In the genomic region with DNA sequence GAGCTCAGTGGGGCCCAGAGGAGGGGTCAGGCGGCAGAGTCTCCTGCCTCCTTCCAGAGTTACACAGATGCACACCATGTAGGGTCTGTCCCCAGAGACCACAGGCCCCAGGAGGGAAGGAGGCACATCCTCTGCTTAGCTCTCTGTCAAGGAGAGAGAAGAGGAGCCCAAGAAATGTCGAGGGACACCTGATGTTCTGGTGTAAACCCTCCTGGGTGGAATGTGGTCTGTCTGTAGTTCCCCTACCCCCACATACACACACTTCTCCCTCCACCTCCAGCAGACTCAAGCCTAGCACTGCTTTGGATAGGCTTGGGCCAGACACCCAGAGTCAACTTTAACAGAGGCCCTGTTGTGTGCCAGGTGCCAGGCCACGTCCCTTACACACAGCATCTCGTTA, we compare ENCODE assay signal across 30 cellular contexts.
"Had no signal": no experiment of that assay in that cellular context is flagged by ENCODE, and none has a peak within 500 bp of the region (broad histone marks: within the 10 kb centered on the region; RNA-seq: fewer than 3 reads in every experiment).

No MANE protein-coding gene starts in this region.

- H3K4me1 ChIP-seq: heart left ventricle, parathyroid adenoma, right atrium auricular region had no signal

- ATAC-seq: esophagus mucosa, heart left ventricle, T-cell had no signal

- FAIRE-seq: kidney, urothelium cell line had no signal

- H3K36me3 ChIP-seq: right atrium auricular region, thoracic aorta had no signal

- H3K27ac ChIP-seq: heart left ventricle, parathyroid adenoma, right atrium auricular region, thoracic aorta had no signal

- H3K9me3 ChIP-seq: heart left ventricle, right atrium auricular region, thoracic aorta had no signal

- H2AFZ ChIP-seq: parathyroid adenoma had no signal

- H3K4me1 Mint-ChIP-seq: central memory CD8-positive, alpha-beta T cell; endodermal cell; naive B cell; T-cell had no signal

- H3K9me3 Mint-ChIP-seq: activated CD4-positive, alpha-beta memory T cell treated with anti-CD3 and anti-CD28 coated beads for 36 hours; central memory CD8-positive, alpha-beta T cell; dendritic cell treated with granulocyte-macrophage colony-stimulating factor and Interleukin-4, amounts not matched to agents 40 ng/mL and 50 ng/mL, for 4 days; endodermal cell; immature natural killer cell; mesothelial cell of epicardium; naive B cell; neural crest cell; T-cell; T-helper 2 cell treated with Interferon-gamma antibody and Interleukin-4, amounts not matched to agents 5 μg/mL and 100 μg/mL, for 36 hours had no signal

- H3K4me3 ChIP-seq: heart left ventricle, right atrium auricular region, smooth muscle cell, thoracic aorta had no signal

- H3K27me3 Mint-ChIP-seq: activated CD4-positive, alpha-beta memory T cell treated with anti-CD3 and anti-CD28 coated beads for 36 hours; central memory CD8-positive, alpha-beta T cell; dendritic cell treated with granulocyte-macrophage colony-stimulating factor and Interleukin-4, amounts not matched to agents 40 ng/mL and 50 ng/mL, for 4 days; naive B cell; T-cell had no signal

- H3K27me3 ChIP-seq: heart left ventricle, right atrium auricular region had no signal

- H3K4me3 Mint-ChIP-seq: activated CD4-positive, alpha-beta memory T cell treated with anti-CD3 and anti-CD28 coated beads for 36 hours; central memory CD8-positive, alpha-beta T cell; dendritic cell treated with granulocyte-macrophage colony-stimulating factor and Interleukin-4, amounts not matched to agents 40 ng/mL and 50 ng/mL, for 4 days; endodermal cell; immature natural killer cell; mesothelial cell of epicardium; naive B cell; neural crest cell; T-cell; T-helper 2 cell treated with Interferon-gamma antibody and Interleukin-4, amounts not matched to agents 5 μg/mL and 100 μg/mL, for 36 hours had no signal

- DNase-seq: activated CD4-positive, alpha-beta memory T cell treated with anti-CD3 and anti-CD28 coated beads for 36 hours; activated CD4-positive, alpha-beta T cell treated with anti-CD3 and anti-CD28 coated beads for 4 hours; activated effector memory CD4-positive, alpha-beta T cell treated with anti-CD3 and anti-CD28 coated beads, Interleukin-2, amount 50 U/mL, for 16 hours; activated naive CD4-positive, alpha-beta T cell treated with anti-CD3 and anti-CD28 coated beads, Interleukin-2, amount 50 U/mL, for 16 hours; activated T-cell treated with anti-CD3 and anti-CD28 coated beads, Interleukin-2, amount 50 U/mL, for 48 hours; foreskin fibroblast; heart left ventricle; hypothalamus; immature natural killer cell; naive B cell; occipital lobe; stimulated activated CD4-positive, alpha-beta T cell treated with anti-CD3 and anti-CD28 coated beads, Interleukin-1b, Interleukin-23, amount 100 ng/mL, for 48 hours; stimulated activated CD4-positive, alpha-beta T cell treated with anti-CD3 and anti-CD28 coated beads, Interleukin-4, amount 100 ng/mL, for 4 hours; stimulated activated CD8-positive, alpha-beta memory T cell treated with anti-CD3 and anti-CD28 coated beads, Interleukin-4, amount 100 ng/mL, for 48 hours; stimulated activated naive CD4-positive, alpha-beta T cell treated with Interleukin-2 at 50 U/mL for 16 hours; T-cell; trophoblast cell had no signal

- H3K4me2 ChIP-seq: smooth muscle cell had no signal

- H3K79me2 ChIP-seq: parathyroid adenoma had no signal

- H3K9ac ChIP-seq: parathyroid adenoma had no signal

- H3K27ac Mint-ChIP-seq: activated CD4-positive, alpha-beta memory T cell treated with anti-CD3 and anti-CD28 coated beads for 36 hours; dendritic cell treated with granulocyte-macrophage colony-stimulating factor and Interleukin-4, amounts not matched to agents 40 ng/mL and 50 ng/mL, for 4 days; endodermal cell; mesothelial cell of epicardium; T-helper 2 cell treated with Interferon-gamma antibody and Interleukin-4, amounts not matched to agents 5 μg/mL and 100 μg/mL, for 36 hours had no signal
